ENCODE assay signal across 1 cellular context in the genomic region with DNA sequence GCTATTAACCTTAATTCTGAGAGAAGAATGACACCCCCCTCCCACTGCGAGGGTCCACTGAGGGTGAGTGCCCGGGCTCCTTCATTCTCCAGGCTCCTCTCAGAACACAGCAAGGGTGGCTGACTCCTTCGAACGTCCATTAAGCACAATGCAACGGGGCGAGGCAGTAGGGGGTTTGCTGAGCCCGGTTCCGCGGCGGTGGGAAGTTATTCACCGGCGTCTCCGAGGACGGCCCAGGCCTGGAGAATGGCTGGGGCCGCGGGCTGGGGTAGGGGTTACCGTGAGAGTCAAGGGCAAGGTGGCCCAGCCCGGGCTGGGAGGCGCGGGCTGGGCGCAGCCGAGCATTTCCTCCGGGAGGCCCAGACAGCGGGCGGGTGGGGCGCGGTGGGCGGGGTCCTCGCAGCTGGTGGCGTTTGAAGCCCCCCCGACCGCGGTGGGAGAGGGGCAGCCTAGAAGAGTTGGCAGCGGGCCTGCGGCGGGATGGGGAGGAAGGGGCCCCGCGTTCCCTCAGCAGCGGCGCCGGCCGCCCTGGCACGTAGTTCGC.
TF ChIP-seq lines count a peak whose summit lies in the region.

No MANE protein-coding gene starts in this region.

TF ChIP-seq in IMR-90, 13 proteins besides CTCF, POLR2A, EP300 and RAD21 (continued from another document):
- TF ChIP-seq, protein P1, sequence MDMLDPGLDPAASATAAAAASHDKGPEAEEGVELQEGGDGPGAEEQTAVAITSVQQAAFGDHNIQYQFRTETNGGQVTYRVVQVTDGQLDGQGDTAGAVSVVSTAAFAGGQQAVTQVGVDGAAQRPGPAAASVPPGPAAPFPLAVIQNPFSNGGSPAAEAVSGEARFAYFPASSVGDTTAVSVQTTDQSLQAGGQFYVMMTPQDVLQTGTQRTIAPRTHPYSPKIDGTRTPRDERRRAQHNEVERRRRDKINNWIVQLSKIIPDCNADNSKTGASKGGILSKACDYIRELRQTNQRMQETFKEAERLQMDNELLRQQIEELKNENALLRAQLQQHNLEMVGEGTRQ (IDR thresholded peaks at IDR 0.05; ENCODE audit: low read depth, low read length): no peak
- TF ChIP-seq NFE2L2 (IDR thresholded peaks at IDR 0.05; ENCODE audit: low read depth, low read length) (no peak), CEBPB (IDR thresholded peaks at IDR 0.05; ENCODE audit: low read depth, low read length) (no peak), SMC3 (IDR thresholded peaks at IDR 0.05; ENCODE audit: low read depth, low read length) (no peak), RCOR1 (IDR thresholded peaks at IDR 0.05; ENCODE audit: insufficient replicate concordance, low read length) (no peak), MAZ (IDR thresholded peaks at IDR 0.05; ENCODE audit: borderline replicate concordance, low read depth, low read length) (no peak), CHD1 (IDR thresholded peaks at IDR 0.05; ENCODE audit: low read depth, low read length) (no peak), FOS (IDR thresholded peaks at IDR 0.05; ENCODE audit: low read depth, low read length) (no peak), MXI1 (IDR thresholded peaks at IDR 0.05; ENCODE audit: borderline replicate concordance, low read depth, low read length) (no peak)
